ENCODE assay signal across 14 cellular contexts in genomic region chr6:165098165-165098564, GRCh38.
A peak's percentile ranks its signal among the peaks of the same experiment; 100 is the strongest.
DNase-seq lines count a peak whose midpoint lies in the region; ATAC-seq and TF ChIP-seq lines count a peak whose summit lies in the region.
"Had no signal": no experiment of that assay in that cellular context is flagged by ENCODE, and none has a peak within 500 bp of the region (broad histone marks: within the 10 kb centered on the region; RNA-seq: fewer than 3 reads in every experiment).

No MANE protein-coding gene starts in this region.

- DNase-seq in HEK293T (ENCODE audit: extremely low spot score) (peak; percentile 33), RPMI8226 (peak; percentile 23), hepatocyte (ENCODE audit: low spot score) (no peak), cortex of kidney (lab: John Stamatoyannopoulos, UW) (no peak), thyroid gland (no peak), H7 (no peak)
- DNase-seq: activated CD4-positive, alpha-beta T cell treated with anti-CD3 and anti-CD28 coated beads for 1 hour; activated T-cell treated with anti-CD3 and anti-CD28 coated beads, Interleukin-2, amount 50 U/mL, for 72 hours; amniotic stem cell; NCI-H446 had no signal

- no peaks in the 10 kb centered on the region for H3F3A ChIP-seq in DOHH2 (ENCODE audit: control insufficient read depth, insufficient read depth)

- no peak for ATAC-seq in GM18867 (IDR thresholded peaks at IDR 0.05; ENCODE audit: unreplicated experiment)
- ATAC-seq: activated T-cell treated with anti-CD3 and anti-CD28 coated beads, Interleukin-2, amount 50 U/mL, for 72 hours; SK-N-SH treated with all-trans-retinoic acid at 6 μM for 48 hours had no signal

- H3K9me2 ChIP-seq in DOHH2 (replicated peaks; ENCODE audit: control insufficient read depth, low read length), result no peaks in the 10 kb centered on the region
- H3K9me2 ChIP-seq in hepatocyte (replicated peaks; ENCODE audit: insufficient read depth), result no peaks in the 10 kb centered on the region

- H3K4me3 ChIP-seq in DOHH2 (ENCODE audit: low read length), result no peak overlapping the region
- H3K4me3 ChIP-seq in hepatocyte, result no peak overlapping the region
- H3K4me3 ChIP-seq in thyroid gland (replicated peaks in 1 of 3), result no peak overlapping the region
- no peak overlapping the region for H3K4me3 ChIP-seq in H7 (ENCODE audit: insufficient read depth, low read depth, low read length)
- H3K4me3 ChIP-seq: suprapubic skin had no signal

- TF ChIP-seq CTCF in DOHH2 (IDR thresholded peaks at IDR 0.05; ENCODE audit: low read depth, low read length, poor library complexity, severe bottlenecking) (peak; percentile 45), hepatocyte (IDR thresholded peaks at IDR 0.05; ENCODE audit: poor library complexity) (peak; percentile 12), thyroid gland (IDR thresholded peaks at IDR 0.05) (no peak)

- H3K27me3 ChIP-seq in DOHH2 (ENCODE audit: control insufficient read depth, low read length) (no peaks in the 10 kb centered on the region), hepatocyte (no peaks in the 10 kb centered on the region), thyroid gland (no peaks in the 10 kb centered on the region), H7 (ENCODE audit: control insufficient read depth, insufficient read depth, low read length) (no peaks in the 10 kb centered on the region)
- H3K27me3 ChIP-seq: suprapubic skin had no signal

- H4K20me1 ChIP-seq in DOHH2 (ENCODE audit: control insufficient read depth, insufficient read depth, low read depth, low read length) (no peaks in the 10 kb centered on the region), hepatocyte (ENCODE audit: insufficient read depth, poor library complexity, severe bottlenecking) (no peaks in the 10 kb centered on the region)

- no peaks in the 10 kb centered on the region for H3K4me1 ChIP-seq in DOHH2 (ENCODE audit: control insufficient read depth, low read length)
- H3K4me1 ChIP-seq in hepatocyte (ENCODE audit: insufficient read depth), result no peaks in the 10 kb centered on the region
- no peaks in the 10 kb centered on the region for H3K4me1 ChIP-seq in thyroid gland
- H3K4me1 ChIP-seq: suprapubic skin had no signal

- H3K36me3 ChIP-seq in DOHH2 (ENCODE audit: control insufficient read depth, low read length) (no peaks in the 10 kb centered on the region), hepatocyte (replicated peaks; ENCODE audit: insufficient read depth, low read depth) (no peaks in the 10 kb centered on the region), thyroid gland (no peaks in the 10 kb centered on the region), H7 (replicated peaks; ENCODE audit: control insufficient read depth, insufficient read depth, low read length) (no peaks in the 10 kb centered on the region)
- H3K36me3 ChIP-seq: suprapubic skin had no signal

- intact Hi-C loops in thyroid gland (cut with DNase I), result no loop called here

- no peaks in the 10 kb centered on the region for H3K79me2 ChIP-seq in DOHH2 (ENCODE audit: control insufficient read depth, low read length)
- H3K79me2 ChIP-seq in hepatocyte, result no peaks in the 10 kb centered on the region

- CTCF ChIA-PET in HEK293T (lab: Yijun Ruan, JAX), result interaction anchor here (0.6 kb wide), 2 partner anchors 749 to 1997 kb away, joined by 3 read pairs; no protein-coding TSS in a partner anchor

- no peak for TF ChIP-seq POLR2A in thyroid gland (IDR thresholded peaks at IDR 0.05)

- POLR2A ChIA-PET in HEK293T (lab: Yijun Ruan, JAX), result no interaction called here

- H3K4me2 ChIP-seq in DOHH2 (ENCODE audit: low read length) (no peak overlapping the region), hepatocyte (no peak overlapping the region)

- no peak overlapping the region for H3K27ac ChIP-seq in DOHH2 (ENCODE audit: low read depth, low read length)
- H3K27ac ChIP-seq in hepatocyte, result no peak overlapping the region
- H3K27ac ChIP-seq in thyroid gland, result no peak overlapping the region
- H3K27ac ChIP-seq: suprapubic skin had no signal

- WGBS in hepatocyte (ENCODE audit: low lambda C conversion rate, missing lambda C conversion rate), result 85% methylated on average over 4 of the region's 4 CpGs
- 87 to 90% methylated on average over 4 of the region's 4 CpGs for WGBS in thyroid gland, 2 donors

- no peak overlapping the region for H2AFZ ChIP-seq in hepatocyte

- H3K9me3 ChIP-seq in DOHH2 (ENCODE audit: control insufficient read depth, insufficient read depth, low read length) (peaks cover 25% of the 10 kb centered on the region; the same call in 1 of the 2 replicates), hepatocyte (ENCODE audit: low read depth) (no peaks in the 10 kb centered on the region), thyroid gland (no peaks in the 10 kb centered on the region)

TF ChIP-seq in HEK293T, 16 proteins besides CTCF, POLR2A, EP300 and RAD21:
- TF ChIP-seq, protein P1, sequence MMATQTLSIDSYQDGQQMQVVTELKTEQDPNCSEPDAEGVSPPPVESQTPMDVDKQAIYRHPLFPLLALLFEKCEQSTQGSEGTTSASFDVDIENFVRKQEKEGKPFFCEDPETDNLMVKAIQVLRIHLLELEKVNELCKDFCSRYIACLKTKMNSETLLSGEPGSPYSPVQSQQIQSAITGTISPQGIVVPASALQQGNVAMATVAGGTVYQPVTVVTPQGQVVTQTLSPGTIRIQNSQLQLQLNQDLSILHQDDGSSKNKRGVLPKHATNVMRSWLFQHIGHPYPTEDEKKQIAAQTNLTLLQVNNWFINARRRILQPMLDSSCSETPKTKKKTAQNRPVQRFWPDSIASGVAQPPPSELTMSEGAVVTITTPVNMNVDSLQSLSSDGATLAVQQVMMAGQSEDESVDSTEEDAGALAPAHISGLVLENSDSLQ (IDR thresholded peaks at IDR 0.05), result no peak
- TF ChIP-seq CTBP1 (IDR thresholded peaks at IDR 0.05; ENCODE audit: borderline replicate concordance) (no peak), LEF1 (IDR thresholded peaks at IDR 0.05; ENCODE audit: borderline replicate concordance) (no peak), SP1 (IDR thresholded peaks at IDR 0.05) (no peak), FOXK2 (IDR thresholded peaks at IDR 0.05) (no peak), ZNF384 (IDR thresholded peaks at IDR 0.05) (no peak), ELF4 (IDR thresholded peaks at IDR 0.05) (no peak), TARDBP (IDR thresholded peaks at IDR 0.05) (no peak), FOXM1 (IDR thresholded peaks at IDR 0.05; ENCODE audit: borderline replicate concordance) (no peak), SUZ12 (IDR thresholded peaks at IDR 0.05) (no peak), NFRKB (IDR thresholded peaks at IDR 0.05) (no peak), L3MBTL2 (conservative IDR thresholded peaks at IDR 0.05) (no peak), HDGF (IDR thresholded peaks at IDR 0.05; ENCODE audit: borderline replicate concordance) (no peak), BHLHE40 (IDR thresholded peaks at IDR 0.05; ENCODE audit: borderline replicate concordance) (no peak), FOXA1 (IDR thresholded peaks at IDR 0.05) (no peak), ARNT (IDR thresholded peaks at IDR 0.05) (no peak)

Comparison
In these comparisons a context has a peak if more than half of its experiments do, and no peak if none do; other contexts are left out.
1. CTCF ChIP-seq: peak in DOHH2 (single experiment) and hepatocyte (single experiment); none in thyroid gland (0 of 6).
2. DNase-seq: peak in HEK293T (single experiment) and RPMI8226 (single experiment); none in hepatocyte (single experiment), cortex of kidney (single experiment), thyroid gland (0 of 2) and H7 (single experiment).